Comparison of ENCODE assay signal across 26 cellular contexts in the genomic region with DNA sequence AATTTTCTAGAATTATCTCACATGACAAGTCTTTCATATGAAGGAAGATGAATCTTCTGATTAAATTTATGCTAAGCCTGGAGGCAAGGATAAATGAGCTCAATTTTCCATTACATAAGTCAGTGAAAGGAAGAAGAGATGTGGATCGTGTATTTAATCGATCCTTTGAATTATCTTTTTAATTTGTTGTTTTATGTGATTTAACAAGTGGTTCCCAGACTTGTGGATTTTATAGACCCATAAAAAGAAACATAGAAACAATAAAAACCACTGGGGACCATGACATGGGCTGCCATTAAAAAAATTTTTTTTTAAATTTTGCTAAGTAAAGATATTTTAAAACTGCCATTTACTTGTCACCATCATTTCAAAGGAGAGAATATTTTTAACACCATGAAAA.
"Had no signal": no experiment of that assay in that cellular context is flagged by ENCODE, and none has a peak within 500 bp of the region (broad histone marks: within the 10 kb centered on the region; RNA-seq: fewer than 3 reads in every experiment).

No MANE protein-coding gene starts in this region.

- H3K36me3 ChIP-seq: ovary had no signal

- H3K27ac ChIP-seq: neural progenitor cell, ovary, parathyroid adenoma, psoas muscle, right lobe of liver, sigmoid colon, stomach, thoracic aorta, thyroid gland, tibial nerve, upper lobe of left lung, vagina had no signal

- H3K4me3 ChIP-seq: neural progenitor cell, ovary, psoas muscle, right lobe of liver, sigmoid colon, stomach, thoracic aorta, thyroid gland, tibial nerve, upper lobe of left lung, vagina had no signal

- DNase-seq: natural killer cell; occipital lobe; ovary; posterior cingulate gyrus; psoas muscle; right cardiac atrium; right lobe of liver; sigmoid colon; small intestine; stimulated activated CD4-positive, alpha-beta T cell treated with anti-CD3 and anti-CD28 coated beads, Interleukin-15, amount 100 ng/mL, for 24 hours; stimulated activated CD4-positive, alpha-beta T cell treated with anti-CD3 and anti-CD28 coated beads, Interleukin-2, amount 100 ng/mL, for 24 hours; stimulated activated CD4-positive, alpha-beta T cell treated with anti-CD3 and anti-CD28 coated beads, Interleukin-2, amount 100 ng/mL, for 48 hours; stimulated activated CD4-positive, alpha-beta T cell treated with anti-CD3 and anti-CD28 coated beads, Interleukin-4, amount 100 ng/mL, for 24 hours; stimulated activated naive B cell treated with anti-CD40 and anti-IgM and Interleukin-4, amounts not matched to agents 10 μg/mL and 1 μg/mL and 100 μg/mL, for 72 hours; stimulated activated naive CD4-positive, alpha-beta T cell treated with Interleukin-2 at 50 U/mL for 16 hours; stomach; thyroid gland; trophoblast cell; upper lobe of left lung had no signal

- FAIRE-seq: small intestine, urothelium cell line had no signal

- H3K4me1 ChIP-seq: neural progenitor cell, parathyroid adenoma, psoas muscle, right lobe of liver, sigmoid colon, stomach, thyroid gland, tibial nerve, upper lobe of left lung, vagina had no signal

- H3K9ac ChIP-seq: neural progenitor cell, parathyroid adenoma had no signal

- H3K9me3 ChIP-seq: ovary, psoas muscle, right lobe of liver, sigmoid colon, stomach, thoracic aorta, thyroid gland, tibial nerve, upper lobe of left lung, vagina had no signal

- ATAC-seq: natural killer cell; psoas muscle; right cardiac atrium; right lobe of liver; stimulated activated effector memory CD8-positive, alpha-beta T cell treated with anti-CD3 and anti-CD28 coated beads, Interleukin-12 subunit alpha, Interleukin-12 subunit beta, amount 100 ng/mL, for 72 hours; stimulated activated naive B cell treated with anti-CD40 and anti-IgM and Interleukin-4, amounts not matched to agents 10 μg/mL and 1 μg/mL and 100 μg/mL, for 72 hours had no signal
